Comparison of ENCODE assay signal across 16 cellular contexts in genomic region chr11:115716577-115717214, GRCh38.
DNase-seq lines count a peak whose midpoint lies in the region.
"Had no signal": no experiment of that assay in that cellular context is flagged by ENCODE, and none has a peak within 500 bp of the region (broad histone marks: within the 10 kb centered on the region; RNA-seq: fewer than 3 reads in every experiment).

No MANE protein-coding gene starts in this region.

- peaks cover 0 to 7% (median 0%) of the 10 kb centered on the region in 3 experiments for H3K27me3 ChIP-seq in neuronal stem cell (ENCODE audit: control insufficient read depth in 3 of 3, insufficient read depth in 3 of 3, low read depth in 1 of 3, low read length in 3 of 3)
- H3K27me3 ChIP-seq: neutrophil, Peyer's patch had no signal

- no peak overlapping the region for H3K4me3 ChIP-seq in neuronal stem cell (ENCODE audit: low read length in 2 of 2)
- H3K4me3 ChIP-seq: Peyer's patch, suprapubic skin had no signal

- peak overlapping the region; percentile 79 for H3K18ac ChIP-seq in neuronal stem cell (ENCODE audit: low read length)

- peak; percentile 85 for DNase-seq in DMS79 treated with DMSO at 0.1 percent for 48 hours (lab: John Stamatoyannopoulos, UW)
- DNase-seq in NCI-H2227 treated with DMSO at 0.1 percent for 48 hours (lab: John Stamatoyannopoulos, UW), result peak; percentile 26
- DNase-seq in foreskin melanocyte, result peak; percentile 69
- DNase-seq in neuronal stem cell (ENCODE audit: low spot score), result no peak
- DNase-seq in ureter (ENCODE audit: low spot score), result no peak
- no peak for DNase-seq in NCI-H446 treated with DMSO at 0.1 percent for 48 hours (lab: John Stamatoyannopoulos, UW)
- DNase-seq in activated CD4-positive, alpha-beta T cell treated with anti-CD3 and anti-CD28 coated beads for 1 hour, result no peak
- no peak for DNase-seq in posterior vena cava (ENCODE audit: low spot score)
- DNase-seq: activated B cell treated with CpG ODN at 0.5 μM for 24 hours; activated effector memory CD4-positive, alpha-beta T cell treated with Interleukin-2 at 50 U/mL for 16 hours; mammary epithelial cell; NCI-H187 treated with DMSO at 0.1 percent for 48 hours; Peyer's patch; SW 1271 had no signal

- peaks cover 0 to 14% of the 10 kb centered on the region in 2 donors for H3K4me1 ChIP-seq in neuronal stem cell (ENCODE audit: control insufficient read depth in 2 of 2, insufficient read depth in 1 of 2, low read depth in 1 of 2, low read length in 2 of 2)
- H3K4me1 ChIP-seq: Peyer's patch had no signal

- no peak overlapping the region for H2BK5ac ChIP-seq in neuronal stem cell (ENCODE audit: low read length)

- no CpG with 5 or more reads among the region's 21 CpGs for WGBS in neuronal stem cell (ENCODE audit: extremely low coverage in 2 of 2, insufficient read length in 2 of 2, insufficient replicate concordance in 1 of 2), 2 donors

- H2BK12ac ChIP-seq in neuronal stem cell (ENCODE audit: low read length), result no peak overlapping the region

- no peak overlapping the region for H3K4ac ChIP-seq in neuronal stem cell (ENCODE audit: low read length)

- H2BK120ac ChIP-seq in neuronal stem cell (ENCODE audit: low read depth, low read length), result no peak overlapping the region

- intact Hi-C loops in posterior vena cava (cut with DNase I), result no loop called here

- H3K79me1 ChIP-seq in neuronal stem cell (ENCODE audit: low read depth, low read length), result no peaks in the 10 kb centered on the region

- peak overlapping the region; percentile 16 for H2AK5ac ChIP-seq in neuronal stem cell (ENCODE audit: low read depth, low read length)

- no peak overlapping the region for H3K23ac ChIP-seq in neuronal stem cell (ENCODE audit: low read depth, low read length, poor library complexity)

- H4K8ac ChIP-seq in neuronal stem cell (ENCODE audit: low read depth, low read length), result no peak overlapping the region

- no peaks in the 10 kb centered on the region for H3K36me3 ChIP-seq in neuronal stem cell (replicated peaks in 1 of 2; ENCODE audit: control insufficient read depth in 2 of 2, insufficient read depth in 2 of 2, low read length in 2 of 2)
- H3K36me3 ChIP-seq: neutrophil, Peyer's patch, suprapubic skin had no signal

- H2BK15ac ChIP-seq in neuronal stem cell (ENCODE audit: low read length), result peak overlapping the region; percentile 8

- H3K9ac ChIP-seq in neuronal stem cell (ENCODE audit: low read depth, low read length, poor library complexity), result no peak overlapping the region

- H3K27ac ChIP-seq in neuronal stem cell (replicated peaks; ENCODE audit: low read length), result no peak overlapping the region
- H3K27ac ChIP-seq: neutrophil, Peyer's patch, suprapubic skin had no signal

- no peak overlapping the region for H4K91ac ChIP-seq in neuronal stem cell (ENCODE audit: low read depth, low read length, poor library complexity)

- H3K9me3 ChIP-seq in neuronal stem cell (replicated peaks in 1 of 2; ENCODE audit: control insufficient read depth in 2 of 2, insufficient read depth in 1 of 2, low read depth in 1 of 2, low read length in 2 of 2), result no peaks in the 10 kb centered on the region
- H3K9me3 ChIP-seq: neutrophil, Peyer's patch, suprapubic skin had no signal

- H3K4me2 ChIP-seq in neuronal stem cell (ENCODE audit: insufficient read depth, low read length, poor library complexity, severe bottlenecking), result no peak overlapping the region

- H3K14ac ChIP-seq in neuronal stem cell (ENCODE audit: low read length), result no peak overlapping the region

- H2AFZ ChIP-seq in neuronal stem cell (ENCODE audit: low read length), result no peak overlapping the region

Comparison
In these comparisons a context has a peak if more than half of its experiments do, and no peak if none do; other contexts are left out.
1. DNase-seq: peak in DMS79 treated with DMSO at 0.1 percent for 48 hours (single experiment), NCI-H2227 treated with DMSO at 0.1 percent for 48 hours (single experiment) and foreskin melanocyte (single experiment); none in neuronal stem cell (single experiment), ureter (single experiment), NCI-H446 treated with DMSO at 0.1 percent for 48 hours (single experiment), activated CD4-positive, alpha-beta T cell treated with anti-CD3 and anti-CD28 coated beads for 1 hour (single experiment) and posterior vena cava (single experiment).